ENCODE assay signal across 9 cellular contexts in the genomic region with DNA sequence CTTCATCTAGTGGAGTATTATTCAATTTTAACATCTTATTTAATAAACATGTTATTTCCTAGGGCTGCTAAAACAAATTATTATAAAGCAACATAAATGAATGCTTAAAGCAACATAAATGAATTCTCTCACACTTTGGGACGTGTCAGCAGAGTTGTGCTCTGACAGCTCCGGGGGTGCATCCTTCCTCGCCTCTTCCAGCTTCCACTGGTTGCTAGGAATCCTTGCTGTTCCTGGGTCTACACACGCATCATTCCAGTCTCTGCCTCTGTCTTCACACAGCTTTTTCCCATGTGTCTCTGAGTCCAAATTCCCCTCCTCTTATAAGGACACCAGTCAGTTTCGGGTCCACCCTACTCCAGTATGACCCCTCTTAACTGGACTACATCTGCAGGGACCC.
"Had no signal": no experiment of that assay in that cellular context is flagged by ENCODE, and none has a peak within 500 bp of the region (broad histone marks: within the 10 kb centered on the region; RNA-seq: fewer than 3 reads in every experiment).

No MANE protein-coding gene starts in this region.

- H3K4me3 Mint-ChIP-seq: HFFc6 had no signal

- H3K27ac ChIP-seq: GM23248 had no signal

- H3K9me3 ChIP-seq: HAP-1 had no signal

- ATAC-seq: HCT116, K562 had no signal

- H3K27ac Mint-ChIP-seq: HFFc6 had no signal

- H3K4me3 ChIP-seq: GM23248, HAP-1, K562 had no signal

- H3K9me3 Mint-ChIP-seq: HFFc6 had no signal

- H3K9ac ChIP-seq: GM23248 had no signal

- H3K4me1 ChIP-seq: HAP-1 had no signal

- H2AFZ ChIP-seq: GM23248 had no signal

- FAIRE-seq: H54, HTR-8/SVneo, K562 had no signal

- DNase-seq: GM23248, GOT3, HFFc6, IMR-90 had no signal

- H3K36me3 ChIP-seq: HAP-1 had no signal
